In the genomic region with DNA sequence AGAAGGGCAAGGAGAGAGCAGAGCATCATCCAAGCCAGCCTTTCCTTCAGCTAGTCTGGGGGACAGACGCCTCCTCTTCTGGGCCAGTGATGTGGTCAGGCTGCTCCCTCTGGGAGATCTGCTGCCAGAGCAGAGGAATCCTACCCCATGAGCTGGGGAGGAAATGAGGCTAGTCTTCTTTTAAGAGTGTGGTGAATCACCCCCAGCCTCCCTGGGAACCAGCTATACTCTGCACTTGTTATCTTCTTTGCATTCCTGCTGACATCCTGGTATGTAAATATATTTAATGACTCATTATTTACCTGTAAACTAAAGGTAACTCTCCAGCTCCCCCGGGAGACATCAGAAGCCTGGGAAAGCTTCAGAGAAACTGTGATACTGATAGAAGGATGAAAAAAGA, we compare ENCODE assay signal across 10 cellular contexts. TPM values are rescaled to one million over a fixed set of nuclear protein-coding genes. Genes with fewer than 3 reads are reported as not detected.
DNase-seq lines count a peak whose midpoint lies in the region; ATAC-seq and TF ChIP-seq lines count a peak whose summit lies in the region.
"Had no signal": no experiment of that assay in that cellular context is flagged by ENCODE, and none has a peak within 500 bp of the region (broad histone marks: within the 10 kb centered on the region; RNA-seq: fewer than 3 reads in every experiment).

No MANE protein-coding gene starts in this region.

- H3K79me2 ChIP-seq in GM23248 (ENCODE audit: insufficient read depth), result no peaks in the 10 kb centered on the region

- POLR2A ChIA-PET in activated B cell treated with CpG ODN at 0.5 μM for 24 hours (lab: Charles Lee), result interaction anchor here (0.7 to 12.5 kb wide), 6 partner anchors 22 to 176 kb away, joined by 3 to 1916 read pairs (median 18); partner anchors contain the start of gene EPHB6

- H3K9me3 ChIP-seq in GM23248 (ENCODE audit: low read depth) (no peaks in the 10 kb centered on the region), iPS DF 6.9 (ENCODE audit: control insufficient read depth, insufficient read depth, low read length) (no peaks in the 10 kb centered on the region)

- in situ Hi-C loops in GM23248 (cut with MboI), result no loop called here

- H3K27ac ChIP-seq in GM23248 (no peak overlapping the region), iPS DF 6.9 (ENCODE audit: low read length) (no peak overlapping the region)

- 0 to 2% methylated on average over 2 of the region's 2 CpGs for WGBS in GM23248 (ENCODE audit: low coverage in 1 of 2, low lambda C conversion rate in 2 of 2, missing lambda C conversion rate in 2 of 2), 2 experiments
- WGBS in iPS DF 6.9 (ENCODE audit: insufficient coverage, insufficient read length), result no CpG with 5 or more reads among the region's 2 CpGs

- H3K9me2 ChIP-seq in GM23248 (ENCODE audit: insufficient read depth), result no peaks in the 10 kb centered on the region

- H3K36me3 Mint-ChIP-seq in activated B cell treated with CpG ODN at 0.5 μM for 24 hours (ENCODE audit: low read depth), result no peaks in the 10 kb centered on the region

- H3K4me3 Mint-ChIP-seq in activated B cell treated with CpG ODN at 0.5 μM for 24 hours, result peak overlapping the region; percentile 71
- H3K4me3 Mint-ChIP-seq: neural crest cell had no signal

- no peak overlapping the region for H3K4me3 ChIP-seq in AG09309 (ENCODE audit: control insufficient read depth, low read depth, low read length)
- no peak overlapping the region for H3K4me3 ChIP-seq in GM23248
- no peak overlapping the region for H3K4me3 ChIP-seq in iPS DF 6.9 (ENCODE audit: low read length)

- H2AFZ ChIP-seq in GM23248, result no peak overlapping the region

- TF ChIP-seq CTCF in AG09309 (IDR thresholded peaks at IDR 0.05; ENCODE audit: control insufficient read depth, insufficient read depth, low read depth, low read length, missing control alignments) (no peak), activated B cell treated with CpG ODN at 0.5 μM for 24 hours (IDR thresholded peaks at IDR 0.05) (no peak), GM10266 (IDR thresholded peaks at IDR 0.05; ENCODE audit: control insufficient read depth, insufficient read depth, low read depth, missing control alignments) (no peak)

- no peak for ATAC-seq in activated B cell treated with CpG ODN at 0.5 μM for 24 hours (ENCODE audit: low read depth)

- no peaks in the 10 kb centered on the region for H4K20me1 ChIP-seq in GM23248 (ENCODE audit: insufficient read depth)

- no peak overlapping the region for H3K9ac ChIP-seq in GM23248

- H3K9me3 Mint-ChIP-seq in activated B cell treated with CpG ODN at 0.5 μM for 24 hours, result no peaks in the 10 kb centered on the region
- H3K9me3 Mint-ChIP-seq: neural crest cell had no signal

- DNase-seq in AG09309 (ENCODE audit: low read depth), result peak; percentile 18
- DNase-seq in GM23248, result peak; percentile 84
- DNase-seq in activated B cell treated with CpG ODN at 0.5 μM for 24 hours, result no peak
- DNase-seq in iPS DF 6.9 (ENCODE audit: low read depth, low spot score), result peak; percentile 48
- no peak for DNase-seq in NCI-H2227 treated with DMSO at 0.1 percent for 48 hours (lab: John Stamatoyannopoulos, UW)
- no peak for DNase-seq in GM10266 (ENCODE audit: extremely low spot score)
- DNase-seq in glomerular visceral epithelial cell (ENCODE audit: extremely low spot score), result no peak
- no peak for DNase-seq in Ammon's horn (ENCODE audit: low spot score)
- DNase-seq: MM.1S had no signal

- no peak overlapping the region for H3K4me2 ChIP-seq in GM23248 (ENCODE audit: unreplicated experiment)

- peaks cover 64% of the 10 kb centered on the region for H3K4me1 Mint-ChIP-seq in activated B cell treated with CpG ODN at 0.5 μM for 24 hours

- H3K4me1 ChIP-seq in GM23248 (ENCODE audit: insufficient read depth), result peaks cover 9% of the 10 kb centered on the region
- H3K4me1 ChIP-seq in iPS DF 6.9 (ENCODE audit: control insufficient read depth, insufficient read depth, low read length), result peaks cover 7% of the 10 kb centered on the region

- H3K36me3 ChIP-seq in GM23248 (ENCODE audit: low read depth) (no peaks in the 10 kb centered on the region), iPS DF 6.9 (ENCODE audit: control insufficient read depth, insufficient read depth, low read length) (no peaks in the 10 kb centered on the region)

- H3K27me3 Mint-ChIP-seq in activated B cell treated with CpG ODN at 0.5 μM for 24 hours, result no peaks in the 10 kb centered on the region

- peak overlapping the region; percentile 98 for H3K27ac Mint-ChIP-seq in activated B cell treated with CpG ODN at 0.5 μM for 24 hours

- H3K27me3 ChIP-seq in GM23248 (replicated peaks; ENCODE audit: insufficient read depth) (peaks cover 34% of the 10 kb centered on the region), iPS DF 6.9 (ENCODE audit: control insufficient read depth, insufficient read depth, low read length) (no peaks in the 10 kb centered on the region)

- intact Hi-C loops in activated B cell treated with CpG ODN at 0.5 μM for 24 hours (cut with micrococcal nuclease), result no loop called here

- H3F3A ChIP-seq in GM23248 (ENCODE audit: insufficient read depth), result peaks cover 8% of the 10 kb centered on the region

- CTCF ChIA-PET in activated B cell treated with CpG ODN at 0.5 μM for 24 hours (lab: Charles Lee), result interaction anchor here (1.1 to 12.4 kb wide), 8 partner anchors 23 to 402 kb away, joined by 3 to 571 read pairs (median 30); partner anchors contain the start of gene EPHB6

RNA-seq across cellular contexts. Expression of gene EPHB6, which starts 41.6 kb away (rescaled TPM):
- total RNA-seq in GM23248 (2014; rRNA removed; shearing (Covaris generic)), result 0.11 and 0.13 TPM in 2 replicates
- polyA plus RNA-seq in GM23248 (2016; fragmentation: Nextera tagmentation; extraction: Ambion mirVana), result 0.98 and 1.2 TPM in 2 replicates
- total RNA-seq in activated B cell treated with CpG ODN at 0.5 μM for 24 hours, result 20.9 and 21.4 TPM in 2 replicates

RNA-seq across cellular contexts. Expression of gene PRSS2, which starts 42.5 kb away (rescaled TPM):
- not detected in 2 replicates for total RNA-seq in GM23248 (2014; rRNA removed; shearing (Covaris generic))
- polyA plus RNA-seq in GM23248 (2016; fragmentation: Nextera tagmentation; extraction: Ambion mirVana), result not detected in 2 replicates
- not detected in 2 replicates for total RNA-seq in activated B cell treated with CpG ODN at 0.5 μM for 24 hours
- total RNA-seq: neural crest cell had no signal

Comparison
In these comparisons a context has a peak if more than half of its experiments do, and no peak if none do; other contexts are left out.
1. DNase-seq: peak in AG09309 (single experiment), GM23248 (single experiment) and iPS DF 6.9 (single experiment); none in activated B cell treated with CpG ODN at 0.5 μM for 24 hours (single experiment), NCI-H2227 treated with DMSO at 0.1 percent for 48 hours (single experiment), GM10266 (single experiment), glomerular visceral epithelial cell (single experiment) and Ammon's horn (single experiment).
2. RNA of gene EPHB6, which starts 41.6 kb away (total RNA-seq): 20.9 to 21.4 TPM in activated B cell treated with CpG ODN at 0.5 μM for 24 hours; 0.11 to 0.13 TPM in GM23248; every median in the first group is over 10 times any median in the second.